In genomic region chr7:107128748-107129147, GRCh38 we compare ENCODE assay signal across 8 cellular contexts.
"Had no signal": no experiment of that assay in that cellular context is flagged by ENCODE, and none has a peak within 500 bp of the region (broad histone marks: within the 10 kb centered on the region; RNA-seq: fewer than 3 reads in every experiment).

No MANE protein-coding gene starts in this region.

- H3K4me3 ChIP-seq: GM23338 had no signal

- H3K9me3 Mint-ChIP-seq: GM23338, H9 had no signal

- H3K4me2 ChIP-seq: GM23338, KMS-11 had no signal

- H3K9ac ChIP-seq: KMS-11 had no signal

- ATAC-seq: GM23338 had no signal

- H3K4me3 Mint-ChIP-seq: GM23338, H9 had no signal

- H2AFZ ChIP-seq: GM23338 had no signal

- FAIRE-seq: H1, H54, HTR-8/SVneo had no signal

- H3K27ac ChIP-seq: KMS-11 had no signal

- H3K27ac Mint-ChIP-seq: GM23338 had no signal

- DNase-seq: H9, HCEC 1CT, KBM-7 had no signal
